Comparison of ENCODE assay signal across 11 cellular contexts in the genomic region with DNA sequence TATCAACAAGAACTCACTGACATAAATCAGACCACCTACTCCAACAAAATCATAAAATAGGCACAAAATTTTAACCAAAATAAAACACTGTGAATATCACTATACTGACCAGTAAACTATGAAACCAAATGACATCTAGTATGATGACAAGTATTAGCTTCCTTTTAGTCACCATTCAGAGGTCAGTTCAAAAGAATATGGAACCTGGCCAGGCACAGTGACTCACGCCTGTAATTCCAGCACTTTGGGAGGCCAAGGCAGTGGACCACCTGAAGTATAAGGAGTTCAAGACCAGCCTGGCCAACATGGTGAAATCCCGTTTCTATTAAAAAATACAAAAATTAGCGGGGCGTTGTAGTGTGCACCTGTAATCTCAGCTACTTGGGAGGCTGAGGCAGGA.
A peak's percentile ranks its signal among the peaks of the same experiment; 100 is the strongest.
DNase-seq lines count a peak whose midpoint lies in the region; ATAC-seq and TF ChIP-seq lines count a peak whose summit lies in the region.
"Had no signal": no experiment of that assay in that cellular context is flagged by ENCODE, and none has a peak within 500 bp of the region (broad histone marks: within the 10 kb centered on the region; RNA-seq: fewer than 3 reads in every experiment).

No MANE protein-coding gene starts in this region.

- H3K27me3 ChIP-seq in MG63 (no peaks in the 10 kb centered on the region), sigmoid colon (no peaks in the 10 kb centered on the region), A673 (replicated peaks; ENCODE audit: insufficient read depth, low read depth, low read length, poor library complexity) (no peaks in the 10 kb centered on the region)
- no peaks in the 10 kb centered on the region for H3K27me3 ChIP-seq in effector memory CD4-positive, alpha-beta T cell (replicated peaks; ENCODE audit: control insufficient read depth, insufficient read depth, low read length, poor library complexity, severe bottlenecking)

- no peak for TF ChIP-seq POLR2A in sigmoid colon (IDR thresholded peaks at IDR 0.05)

- TF ChIP-seq EP300 in sigmoid colon (IDR thresholded peaks at IDR 0.05), result no peak

- no peaks in the 10 kb centered on the region for H3K4me1 ChIP-seq in effector memory CD4-positive, alpha-beta T cell (ENCODE audit: control insufficient read depth, insufficient read depth, low read length, poor library complexity, severe bottlenecking)
- H3K4me1 ChIP-seq in sigmoid colon (no peaks in the 10 kb centered on the region), A673 (ENCODE audit: insufficient read depth, low read length, poor library complexity, severe bottlenecking) (no peaks in the 10 kb centered on the region)

- POLR2A ChIA-PET in naive thymus-derived CD8-positive, alpha-beta T cell (lab: Charles Lee), result interaction anchor here (0.6 kb wide), 1 partner anchor 45 kb away, joined by 3 read pairs; no protein-coding TSS in a partner anchor
- POLR2A ChIA-PET in A673 (lab: Charles Lee; ENCODE audit: low non-redundant PET), result no interaction called here

- no peak for ATAC-seq in naive thymus-derived CD8-positive, alpha-beta T cell
- ATAC-seq in GM21515 (IDR thresholded peaks at IDR 0.05; ENCODE audit: unreplicated experiment), result no peak

- H3K4me1 Mint-ChIP-seq in Calu3 (ENCODE audit: low read depth, unreplicated experiment), result peaks cover 11% of the 10 kb centered on the region
- peaks cover 0 to 9% (median 7%) of the 10 kb centered on the region in 4 donors for H3K4me1 Mint-ChIP-seq in naive thymus-derived CD8-positive, alpha-beta T cell

- H3K4me3 ChIP-seq in MG63 (no peak overlapping the region), cardiac fibroblast (replicated peaks in 1 of 2; ENCODE audit: low read depth in 2 of 2, low read length in 2 of 2) (no peak overlapping the region), sigmoid colon (no peak overlapping the region), A673 (ENCODE audit: low read depth, low read length, poor library complexity, severe bottlenecking) (no peak overlapping the region)
- H3K4me3 ChIP-seq in effector memory CD4-positive, alpha-beta T cell (ENCODE audit: insufficient read depth, low read depth, low read length, poor library complexity, severe bottlenecking), result no peak overlapping the region

- no peak overlapping the region for H3K27ac Mint-ChIP-seq in Calu3 (ENCODE audit: unreplicated experiment)
- H3K27ac Mint-ChIP-seq in naive thymus-derived CD8-positive, alpha-beta T cell, result peak overlapping the region in 7 of 10 donors; percentile 1 to 63 (median 18)

- H3K9me3 ChIP-seq in MG63 (no peaks in the 10 kb centered on the region), sigmoid colon (no peaks in the 10 kb centered on the region), A673 (ENCODE audit: low read depth, low read length, poor library complexity, severe bottlenecking) (no peaks in the 10 kb centered on the region)
- H3K9me3 ChIP-seq in effector memory CD4-positive, alpha-beta T cell (ENCODE audit: control insufficient read depth, low read length), result no peaks in the 10 kb centered on the region

- CTCF ChIA-PET in Calu3 (lab: Charles Lee), result interaction anchor here (0.6 kb wide), 1 partner anchor 74 kb away, joined by 4 read pairs; no protein-coding TSS in a partner anchor
- CTCF ChIA-PET in A673 (lab: Charles Lee), result no interaction called here

- no peaks in the 10 kb centered on the region for H3K9me3 Mint-ChIP-seq in Calu3 (ENCODE audit: low read depth, unreplicated experiment)
- H3K9me3 Mint-ChIP-seq in naive thymus-derived CD8-positive, alpha-beta T cell, result no peaks in the 10 kb centered on the region

- peak; percentile 13 for DNase-seq in Calu3
- DNase-seq in MG63, result peak; percentile 62
- peak; percentile 50 to 85 for DNase-seq in cardiac fibroblast (ENCODE audit: low read depth in 2 of 2)
- DNase-seq in naive thymus-derived CD8-positive, alpha-beta T cell, result no peak
- no peak for DNase-seq in effector memory CD4-positive, alpha-beta T cell
- DNase-seq in sigmoid colon, result no peak
- DNase-seq in A673 (ENCODE audit: low spot score), result no peak
- DNase-seq: activated effector memory CD4-positive, alpha-beta T cell treated with Interleukin-2 at 50 U/mL for 16 hours; DND-41; NCI-H146 had no signal

- H3K27ac ChIP-seq in effector memory CD4-positive, alpha-beta T cell (ENCODE audit: insufficient read depth, low read length, poor library complexity, severe bottlenecking), result no peak overlapping the region
- H3K27ac ChIP-seq in sigmoid colon (no peak overlapping the region), A673 (ENCODE audit: low read depth, low read length, poor library complexity, severe bottlenecking) (no peak overlapping the region)

- no TSS peak for BruUV-seq in Calu3 (replicated peaks; lab: Mats Ljungman, UMichigan)
- no TSS peak for BruUV-seq in A673 (replicated peaks; lab: Mats Ljungman, UMichigan)

- H3K36me3 ChIP-seq in MG63, result peaks cover 34% of the 10 kb centered on the region
- H3K36me3 ChIP-seq in effector memory CD4-positive, alpha-beta T cell (ENCODE audit: control insufficient read depth, insufficient read depth, low read length), result peaks cover 40% of the 10 kb centered on the region
- H3K36me3 ChIP-seq in sigmoid colon, result peaks cover 12 to 69% (median 13%) of the 10 kb centered on the region in 4 donors
- peaks cover 31% of the 10 kb centered on the region for H3K36me3 ChIP-seq in A673 (ENCODE audit: insufficient read depth, low read length, poor library complexity, severe bottlenecking)

- no peak for TF ChIP-seq CTCF in Calu3 (IDR thresholded peaks at IDR 0.05; ENCODE audit: unreplicated experiment)
- no peak for TF ChIP-seq CTCF in cardiac fibroblast (IDR thresholded peaks at IDR 0.05; ENCODE audit: low read depth, low read length)
- TF ChIP-seq CTCF in sigmoid colon (IDR thresholded peaks at IDR 0.05), result no peak
- no peak for TF ChIP-seq CTCF in A673 (conservative IDR thresholded peaks at IDR 0.05; ENCODE audit: low read depth, low read length)

- H3K36me3 Mint-ChIP-seq in Calu3 (ENCODE audit: insufficient read depth, unreplicated experiment), result peaks cover 30% of the 10 kb centered on the region
- peaks cover 0 to 87% (median 8%) of the 10 kb centered on the region in 3 donors for H3K36me3 Mint-ChIP-seq in naive thymus-derived CD8-positive, alpha-beta T cell

- WGBS in sigmoid colon, 2 donors, result 94% methylated on average over 4 of the region's 4 CpGs

- H3K27me3 Mint-ChIP-seq in Calu3 (ENCODE audit: unreplicated experiment), result no peaks in the 10 kb centered on the region
- H3K27me3 Mint-ChIP-seq in naive thymus-derived CD8-positive, alpha-beta T cell, result no peaks in the 10 kb centered on the region

- intact Hi-C loops in Calu3 (cut with micrococcal nuclease; ENCODE audit: unreplicated experiment), result no loop called here
- intact Hi-C loops in sigmoid colon (cut with DNase I), result no loop called here
- intact Hi-C loops in A673 (cut with micrococcal nuclease; ENCODE audit: unreplicated experiment), result no loop called here

- H3K4me3 Mint-ChIP-seq in Calu3 (ENCODE audit: low read depth, unreplicated experiment), result no peak overlapping the region
- H3K4me3 Mint-ChIP-seq in naive thymus-derived CD8-positive, alpha-beta T cell, result no peak overlapping the region

Comparison
In these comparisons a context has a peak if more than half of its experiments do, and no peak if none do; other contexts are left out.
1. DNase-seq: peak in Calu3 (single experiment), MG63 (single experiment) and cardiac fibroblast (2 of 2); none in naive thymus-derived CD8-positive, alpha-beta T cell (0 of 10), effector memory CD4-positive, alpha-beta T cell (0 of 3), sigmoid colon (single experiment) and A673 (single experiment).